ENCODE assay signal across 1 cellular context in genomic region chr22:24231706-24232105, GRCh38.
TF ChIP-seq lines count a peak whose summit lies in the region.

No MANE protein-coding gene starts in this region.

TF ChIP-seq in H1, 55 proteins besides CTCF, POLR2A, EP300 and RAD21:
- TF ChIP-seq SP2 (IDR thresholded peaks at IDR 0.05; ENCODE audit: low read length): no peak
- TF ChIP-seq, protein P1, sequence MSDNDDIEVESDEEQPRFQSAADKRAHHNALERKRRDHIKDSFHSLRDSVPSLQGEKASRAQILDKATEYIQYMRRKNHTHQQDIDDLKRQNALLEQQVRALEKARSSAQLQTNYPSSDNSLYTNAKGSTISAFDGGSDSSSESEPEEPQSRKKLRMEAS (IDR thresholded peaks at IDR 0.05): no peak
- no peak for TF ChIP-seq SIRT6 (IDR thresholded peaks at IDR 0.05; ENCODE audit: low read length)
- no peak for TF ChIP-seq FOSL1 (IDR thresholded peaks at IDR 0.05; ENCODE audit: insufficient read depth, low read depth, low read length)
- no peak for TF ChIP-seq BCL11A (IDR thresholded peaks at IDR 0.05; ENCODE audit: low read depth in 2 of 2, low read length in 2 of 2)
- TF ChIP-seq SUZ12 (IDR thresholded peaks at IDR 0.05; ENCODE audit: low read length): no peak
- TF ChIP-seq SP4 (IDR thresholded peaks at IDR 0.05; ENCODE audit: low read length): no peak
- TF ChIP-seq TEAD4 (IDR thresholded peaks at IDR 0.05; ENCODE audit: low read depth, low read length): no peak
TF ChIP-seq in H1: peak in this region for 0.
